ENCODE assay signal across 23 cellular contexts in the genomic region with DNA sequence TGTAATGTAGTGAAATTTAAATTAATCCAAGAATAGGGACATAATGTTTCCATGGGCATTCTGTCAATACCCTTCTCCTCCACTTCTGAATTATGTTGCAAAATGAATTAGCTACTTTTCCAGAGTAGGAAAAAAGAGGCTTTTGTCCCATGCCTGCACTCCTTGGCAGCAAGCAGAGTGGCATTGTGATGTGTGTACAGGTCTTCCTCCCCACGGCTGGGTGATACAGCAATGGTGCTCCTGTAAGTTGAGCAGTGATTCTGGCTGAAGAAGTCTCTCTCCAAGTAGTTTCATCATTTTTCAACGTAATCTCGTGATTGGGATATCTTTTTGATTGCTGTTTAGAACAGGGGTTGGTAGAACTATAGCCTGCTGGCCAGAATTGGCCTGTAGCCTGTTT. TPM values are rescaled to one million over a fixed set of nuclear protein-coding genes. Genes with fewer than 3 reads are reported as not detected.
A peak's percentile ranks its signal among the peaks of the same experiment; 100 is the strongest.
DNase-seq lines count a peak whose midpoint lies in the region; ATAC-seq lines count a peak whose summit lies in the region.
"Had no signal": no experiment of that assay in that cellular context is flagged by ENCODE, and none has a peak within 500 bp of the region (broad histone marks: within the 10 kb centered on the region; RNA-seq: fewer than 3 reads in every experiment).

No MANE protein-coding gene starts in this region.

- no peak overlapping the region for H3K4me3 ChIP-seq in CD8-positive, alpha-beta memory T cell (ENCODE audit: low read length)
- H3K4me3 ChIP-seq in HAP-1 = no peak overlapping the region
- H3K4me3 ChIP-seq: BLaER1, GM23248 had no signal

- H3K27me3 Mint-ChIP-seq in T-helper 17 cell = peaks cover 6% of the 10 kb centered on the region
- H3K27me3 Mint-ChIP-seq in CD8-positive, alpha-beta memory T cell = no peaks in the 10 kb centered on the region
- H3K27me3 Mint-ChIP-seq: CD4-positive, alpha-beta T cell had no signal

- no peaks in the 10 kb centered on the region for H3K4me1 Mint-ChIP-seq in T-helper 17 cell
- H3K4me1 Mint-ChIP-seq in CD8-positive, alpha-beta memory T cell = no peaks in the 10 kb centered on the region

- H3K4me3 Mint-ChIP-seq in T-helper 17 cell = no peak overlapping the region
- no peak overlapping the region for H3K4me3 Mint-ChIP-seq in CD8-positive, alpha-beta memory T cell
- H3K4me3 Mint-ChIP-seq: CD4-positive, alpha-beta T cell had no signal

- H3K9me3 ChIP-seq in T-helper 17 cell (ENCODE audit: control insufficient read depth, low read length, poor library complexity, severe bottlenecking) (no peaks in the 10 kb centered on the region), HAP-1 (no peaks in the 10 kb centered on the region)
- H3K9me3 ChIP-seq in CD8-positive, alpha-beta memory T cell (ENCODE audit: low read length) = no peaks in the 10 kb centered on the region
- H3K9me3 ChIP-seq: BLaER1, Caco-2 had no signal

- no peaks in the 10 kb centered on the region for H3K27me3 ChIP-seq in CD8-positive, alpha-beta memory T cell (ENCODE audit: insufficient read depth, low read length, poor library complexity, severe bottlenecking)
- H3K27me3 ChIP-seq in HAP-1 (ENCODE audit: low read depth) = no peaks in the 10 kb centered on the region
- H3K27me3 ChIP-seq: BLaER1 had no signal

- H3K36me3 ChIP-seq in CD8-positive, alpha-beta memory T cell (ENCODE audit: insufficient read depth, low read length) = no peaks in the 10 kb centered on the region
- peaks cover 2% of the 10 kb centered on the region; the same call in 1 of the 2 replicates for H3K36me3 ChIP-seq in HAP-1 (replicated peaks)
- H3K36me3 ChIP-seq: BLaER1 had no signal

- DNase-seq in T-helper 17 cell (no peak), hippocampal formation (lab: John Stamatoyannopoulos, UW) (peak; percentile 15 to 21), pons (ENCODE audit: low spot score) (peak; percentile 59), AML-193 (lab: John Stamatoyannopoulos, UW) (no peak), HAP-1 (ENCODE audit: low spot score in 2 of 2) (no peak)
- no peak for DNase-seq in CD8-positive, alpha-beta memory T cell
- no peak for DNase-seq in activated CD4-positive, alpha-beta T cell treated with anti-CD3 and anti-CD28 coated beads for 1 hour
- DNase-seq: Caco-2; CD4-positive, alpha-beta T cell; DMS 273 treated with DMSO at 0.1 percent for 48 hours; DMS79 treated with DMSO at 0.1 percent for 48 hours; GM23248; KBM-7; NCI-H1105; NCI-H146; NCI-H2029; NCI-H2227 treated with DMSO at 0.1 percent for 48 hours; NCI-H510A; NCI-H774; NK-92 treated with Interleukin-12 subunit alpha and Interleukin-12 subunit beta, amount 100 ng/mL, for 24 hours had no signal

- CTCF ChIA-PET in CD8-positive, alpha-beta memory T cell (lab: Charles Lee) = no interaction called here

- no peak overlapping the region for H3K27ac ChIP-seq in CD8-positive, alpha-beta memory T cell (ENCODE audit: low read depth, low read length)
- H3K27ac ChIP-seq: BLaER1, GM23248 had no signal

- no peak for ATAC-seq in T-helper 17 cell
- ATAC-seq: HCT116, Panc1 had no signal

- in situ Hi-C loops in HAP-1 (cut with MboI; ENCODE audit: low sequenced_read_pairs) = no loop called here

- H3K27ac Mint-ChIP-seq in T-helper 17 cell = peak overlapping the region; percentile 29
- no peak overlapping the region for H3K27ac Mint-ChIP-seq in CD8-positive, alpha-beta memory T cell
- H3K27ac Mint-ChIP-seq: CD4-positive, alpha-beta T cell had no signal

- no peaks in the 10 kb centered on the region for H3K9me3 Mint-ChIP-seq in CD8-positive, alpha-beta memory T cell
- H3K9me3 Mint-ChIP-seq: CD4-positive, alpha-beta T cell had no signal

- H3K4me1 ChIP-seq in CD8-positive, alpha-beta memory T cell (ENCODE audit: insufficient read depth, low read length) = no peaks in the 10 kb centered on the region
- H3K4me1 ChIP-seq in HAP-1 = no peaks in the 10 kb centered on the region; the same call in 1 of the 2 replicates
- H3K4me1 ChIP-seq: BLaER1, Caco-2 had no signal

- H3K36me3 Mint-ChIP-seq in T-helper 17 cell (ENCODE audit: low read depth) = no peaks in the 10 kb centered on the region
- H3K36me3 Mint-ChIP-seq in CD8-positive, alpha-beta memory T cell = peaks cover 0 to 3% (median 0%) of the 10 kb centered on the region in 3 donors

- POLR2A ChIA-PET in CD8-positive, alpha-beta memory T cell (lab: Charles Lee) = no interaction called here

RNA-seq across cellular contexts. Expression of a gene that starts 59.9 kb away (rescaled TPM):
- total RNA-seq in T-helper 17 cell = 1 to 10 TPM; 1.1 to 6.0 TPM
- total RNA-seq in CD8-positive, alpha-beta memory T cell = under 1 TPM; 0.20 to 0.39 TPM
- 0.98 TPM for polyA plus RNA-seq in CD8-positive, alpha-beta memory T cell

Comparison
In these comparisons a context has a peak if more than half of its experiments do, and no peak if none do; other contexts are left out.
1. DNase-seq: peak in hippocampal formation (2 of 2) and pons (single experiment); none in T-helper 17 cell (0 of 3), AML-193 (0 of 2), CD8-positive, alpha-beta memory T cell (0 of 5), activated CD4-positive, alpha-beta T cell treated with anti-CD3 and anti-CD28 coated beads for 1 hour (single experiment) and HAP-1 (0 of 2).